1 cellular context compared by ENCODE assay signal in the genomic region with DNA sequence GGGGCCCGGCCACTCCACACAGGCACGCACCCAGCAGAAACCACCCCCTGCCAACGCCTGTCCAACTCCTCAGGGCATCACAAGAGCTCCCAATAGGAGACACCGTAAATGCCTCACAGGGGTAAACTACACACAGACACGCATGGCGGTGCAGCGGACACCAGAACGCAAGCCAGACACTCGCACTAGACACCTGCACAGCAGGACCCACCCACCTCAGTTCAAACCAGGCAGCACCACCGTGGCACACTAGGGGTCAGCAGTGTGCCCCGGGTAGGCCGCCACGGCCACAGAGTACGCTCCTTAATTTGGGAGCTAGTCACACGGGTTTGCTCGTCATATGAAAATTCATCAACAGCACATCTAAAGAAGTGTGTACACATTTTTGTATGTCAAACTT.
TF ChIP-seq lines count a peak whose summit lies in the region.

No MANE protein-coding gene starts in this region.

TF ChIP-seq in HepG2, 621 proteins besides CTCF, POLR2A, EP300 and RAD21 (continued from another document):
- TF ChIP-seq PLRG1 (conservative IDR thresholded peaks at IDR 0.05) (no peak), SALL1 (CRISPR knock-in tag; IDR thresholded peaks at IDR 0.05) (peak; percentile 57; the same call in 1 of the 2 replicates), SKI (IDR thresholded peaks at IDR 0.05; ENCODE audit: partially characterized antibody) (peak; percentile 48), AHDC1 (CRISPR knock-in tag; IDR thresholded peaks at IDR 0.05; ENCODE audit: borderline replicate concordance) (no peak), SP2 (CRISPR knock-in tag; IDR thresholded peaks at IDR 0.05) (no peak), ZNF883 (CRISPR knock-in tag; IDR thresholded peaks at IDR 0.05; ENCODE audit: not compliant biosample characterization) (peak; percentile 38), PHB2 (IDR thresholded peaks at IDR 0.05; ENCODE audit: partially characterized antibody) (no peak), FOXA3 (CRISPR knock-in tag; IDR thresholded peaks at IDR 0.05) (no peak), MAZ (IDR thresholded peaks at IDR 0.05; ENCODE audit: borderline replicate concordance, low read depth, low read length) (no peak), MAZ (CRISPR knock-in tag; IDR thresholded peaks at IDR 0.05; ENCODE audit: low read depth) (no peak), ZNF841 (CRISPR knock-in tag; IDR thresholded peaks at IDR 0.05; ENCODE audit: borderline replicate concordance) (no peak), RXRA (CRISPR knock-in tag; IDR thresholded peaks at IDR 0.05) (0 out of 2 replicates have a peak, but pooled peaks have one; percentile 29), XBP1 (CRISPR knock-in tag; IDR thresholded peaks at IDR 0.05) (no peak), MAX (IDR thresholded peaks at IDR 0.05) (peak; percentile 21; the same call in 1 of the 2 replicates), ZC3H13 (CRISPR knock-in tag; IDR thresholded peaks at IDR 0.05) (no peak)
- TF ChIP-seq, protein P1, sequence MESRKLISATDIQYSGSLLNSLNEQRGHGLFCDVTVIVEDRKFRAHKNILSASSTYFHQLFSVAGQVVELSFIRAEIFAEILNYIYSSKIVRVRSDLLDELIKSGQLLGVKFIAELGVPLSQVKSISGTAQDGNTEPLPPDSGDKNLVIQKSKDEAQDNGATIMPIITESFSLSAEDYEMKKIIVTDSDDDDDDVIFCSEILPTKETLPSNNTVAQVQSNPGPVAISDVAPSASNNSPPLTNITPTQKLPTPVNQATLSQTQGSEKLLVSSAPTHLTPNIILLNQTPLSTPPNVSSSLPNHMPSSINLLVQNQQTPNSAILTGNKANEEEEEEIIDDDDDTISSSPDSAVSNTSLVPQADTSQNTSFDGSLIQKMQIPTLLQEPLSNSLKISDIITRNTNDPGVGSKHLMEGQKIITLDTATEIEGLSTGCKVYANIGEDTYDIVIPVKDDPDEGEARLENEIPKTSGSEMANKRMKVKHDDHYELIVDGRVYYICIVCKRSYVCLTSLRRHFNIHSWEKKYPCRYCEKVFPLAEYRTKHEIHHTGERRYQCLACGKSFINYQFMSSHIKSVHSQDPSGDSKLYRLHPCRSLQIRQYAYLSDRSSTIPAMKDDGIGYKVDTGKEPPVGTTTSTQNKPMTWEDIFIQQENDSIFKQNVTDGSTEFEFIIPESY (CRISPR knock-in tag; IDR thresholded peaks at IDR 0.05) = peak; percentile 100
- TF ChIP-seq, protein P2, sequence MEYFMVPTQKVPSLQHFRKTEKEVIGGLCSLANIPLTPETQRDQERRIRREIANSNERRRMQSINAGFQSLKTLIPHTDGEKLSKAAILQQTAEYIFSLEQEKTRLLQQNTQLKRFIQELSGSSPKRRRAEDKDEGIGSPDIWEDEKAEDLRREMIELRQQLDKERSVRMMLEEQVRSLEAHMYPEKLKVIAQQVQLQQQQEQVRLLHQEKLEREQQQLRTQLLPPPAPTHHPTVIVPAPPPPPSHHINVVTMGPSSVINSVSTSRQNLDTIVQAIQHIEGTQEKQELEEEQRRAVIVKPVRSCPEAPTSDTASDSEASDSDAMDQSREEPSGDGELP (IDR thresholded peaks at IDR 0.05; ENCODE audit: borderline replicate concordance, low read depth) = 0 out of 2 replicates have a peak, but pooled peaks have one; percentile 18
- TF ChIP-seq, protein P3, sequence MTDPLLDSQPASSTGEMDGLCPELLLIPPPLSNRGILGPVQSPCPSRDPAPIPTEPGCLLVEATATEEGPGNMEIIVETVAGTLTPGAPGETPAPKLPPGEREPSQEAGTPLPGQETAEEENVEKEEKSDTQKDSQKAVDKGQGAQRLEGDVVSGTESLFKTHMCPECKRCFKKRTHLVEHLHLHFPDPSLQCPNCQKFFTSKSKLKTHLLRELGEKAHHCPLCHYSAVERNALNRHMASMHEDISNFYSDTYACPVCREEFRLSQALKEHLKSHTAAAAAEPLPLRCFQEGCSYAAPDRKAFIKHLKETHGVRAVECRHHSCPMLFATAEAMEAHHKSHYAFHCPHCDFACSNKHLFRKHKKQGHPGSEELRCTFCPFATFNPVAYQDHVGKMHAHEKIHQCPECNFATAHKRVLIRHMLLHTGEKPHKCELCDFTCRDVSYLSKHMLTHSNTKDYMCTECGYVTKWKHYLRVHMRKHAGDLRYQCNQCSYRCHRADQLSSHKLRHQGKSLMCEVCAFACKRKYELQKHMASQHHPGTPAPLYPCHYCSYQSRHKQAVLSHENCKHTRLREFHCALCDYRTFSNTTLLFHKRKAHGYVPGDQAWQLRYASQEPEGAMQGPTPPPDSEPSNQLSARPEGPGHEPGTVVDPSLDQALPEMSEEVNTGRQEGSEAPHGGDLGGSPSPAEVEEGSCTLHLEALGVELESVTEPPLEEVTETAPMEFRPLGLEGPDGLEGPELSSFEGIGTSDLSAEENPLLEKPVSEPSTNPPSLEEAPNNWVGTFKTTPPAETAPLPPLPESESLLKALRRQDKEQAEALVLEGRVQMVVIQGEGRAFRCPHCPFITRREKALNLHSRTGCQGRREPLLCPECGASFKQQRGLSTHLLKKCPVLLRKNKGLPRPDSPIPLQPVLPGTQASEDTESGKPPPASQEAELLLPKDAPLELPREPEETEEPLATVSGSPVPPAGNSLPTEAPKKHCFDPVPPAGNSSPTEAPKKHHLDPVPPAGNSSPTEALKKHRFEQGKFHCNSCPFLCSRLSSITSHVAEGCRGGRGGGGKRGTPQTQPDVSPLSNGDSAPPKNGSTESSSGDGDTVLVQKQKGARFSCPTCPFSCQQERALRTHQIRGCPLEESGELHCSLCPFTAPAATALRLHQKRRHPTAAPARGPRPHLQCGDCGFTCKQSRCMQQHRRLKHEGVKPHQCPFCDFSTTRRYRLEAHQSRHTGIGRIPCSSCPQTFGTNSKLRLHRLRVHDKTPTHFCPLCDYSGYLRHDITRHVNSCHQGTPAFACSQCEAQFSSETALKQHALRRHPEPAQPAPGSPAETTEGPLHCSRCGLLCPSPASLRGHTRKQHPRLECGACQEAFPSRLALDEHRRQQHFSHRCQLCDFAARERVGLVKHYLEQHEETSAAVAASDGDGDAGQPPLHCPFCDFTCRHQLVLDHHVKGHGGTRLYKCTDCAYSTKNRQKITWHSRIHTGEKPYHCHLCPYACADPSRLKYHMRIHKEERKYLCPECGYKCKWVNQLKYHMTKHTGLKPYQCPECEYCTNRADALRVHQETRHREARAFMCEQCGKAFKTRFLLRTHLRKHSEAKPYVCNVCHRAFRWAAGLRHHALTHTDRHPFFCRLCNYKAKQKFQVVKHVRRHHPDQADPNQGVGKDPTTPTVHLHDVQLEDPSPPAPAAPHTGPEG (CRISPR knock-in tag; IDR thresholded peaks at IDR 0.05) = peak; percentile 99
- TF ChIP-seq, protein P4, sequence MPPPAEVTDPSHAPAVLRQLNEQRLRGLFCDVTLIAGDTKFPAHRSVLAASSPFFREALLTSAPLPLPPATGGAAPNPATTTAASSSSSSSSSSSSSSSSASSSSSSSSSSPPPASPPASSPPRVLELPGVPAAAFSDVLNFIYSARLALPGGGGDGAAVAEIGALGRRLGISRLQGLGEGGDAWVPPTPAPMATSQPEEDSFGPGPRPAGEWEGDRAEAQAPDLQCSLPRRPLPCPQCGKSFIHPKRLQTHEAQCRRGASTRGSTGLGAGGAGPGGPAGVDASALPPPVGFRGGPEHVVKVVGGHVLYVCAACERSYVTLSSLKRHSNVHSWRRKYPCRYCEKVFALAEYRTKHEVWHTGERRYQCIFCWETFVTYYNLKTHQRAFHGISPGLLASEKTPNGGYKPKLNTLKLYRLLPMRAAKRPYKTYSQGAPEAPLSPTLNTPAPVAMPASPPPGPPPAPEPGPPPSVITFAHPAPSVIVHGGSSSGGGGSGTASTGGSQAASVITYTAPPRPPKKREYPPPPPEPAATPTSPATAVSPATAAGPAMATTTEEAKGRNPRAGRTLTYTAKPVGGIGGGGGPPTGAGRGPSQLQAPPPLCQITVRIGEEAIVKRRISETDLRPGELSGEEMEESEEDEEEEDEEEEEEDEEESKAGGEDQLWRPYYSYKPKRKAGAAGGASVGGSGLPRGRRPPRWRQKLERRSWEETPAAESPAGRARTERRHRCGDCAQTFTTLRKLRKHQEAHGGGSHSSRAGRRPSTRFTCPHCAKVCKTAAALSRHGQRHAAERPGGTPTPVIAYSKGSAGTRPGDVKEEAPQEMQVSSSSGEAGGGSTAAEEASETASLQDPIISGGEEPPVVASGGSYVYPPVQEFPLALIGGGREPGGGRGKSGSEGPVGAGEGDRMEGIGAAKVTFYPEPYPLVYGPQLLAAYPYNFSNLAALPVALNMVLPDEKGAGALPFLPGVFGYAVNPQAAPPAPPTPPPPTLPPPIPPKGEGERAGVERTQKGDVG (CRISPR knock-in tag; IDR thresholded peaks at IDR 0.05; ENCODE audit: borderline replicate concordance) = peak; percentile 88; the same call in 1 of the 2 replicates
TF ChIP-seq in HepG2: peak in this region for 42.
